Comparison of ENCODE assay signal across 1 cellular context in genomic region chrX:38636949-38637819, GRCh38.
A peak's percentile ranks its signal among the peaks of the same experiment; 100 is the strongest.
TF ChIP-seq lines count a peak whose summit lies in the region.

No MANE protein-coding gene starts in this region.

TF ChIP-seq in HepG2, 621 proteins besides CTCF, POLR2A, EP300 and RAD21 (continued from another document):
- TF ChIP-seq DZIP1 (CRISPR knock-in tag; IDR thresholded peaks at IDR 0.05) (no peak), NR1H2 (CRISPR knock-in tag; IDR thresholded peaks at IDR 0.05; ENCODE audit: borderline replicate concordance, low read depth) (no peak), ZNF775 (CRISPR knock-in tag; IDR thresholded peaks at IDR 0.05; ENCODE audit: borderline replicate concordance) (no peak), HIC2 (CRISPR knock-in tag; IDR thresholded peaks at IDR 0.05; ENCODE audit: low read depth) (no peak), TEAD3 (CRISPR knock-in tag; optimal IDR thresholded peaks at IDR 0.05; ENCODE audit: borderline replicate concordance) (peak; percentile 42), NFAT5 (CRISPR knock-in tag; IDR thresholded peaks at IDR 0.05) (no peak), AHDC1 (CRISPR knock-in tag; IDR thresholded peaks at IDR 0.05; ENCODE audit: borderline replicate concordance) (peak; percentile 59; the same call in 1 of the 2 replicates)
